ENCODE assay signal across 8 cellular contexts in genomic region chr10:7260412-7260900, GRCh38.
DNase-seq lines count a peak whose midpoint lies in the region; ATAC-seq, FAIRE-seq and TF ChIP-seq lines count a peak whose summit lies in the region.

No MANE protein-coding gene starts in this region.

- TF ChIP-seq CTCF in GM12864 (IDR thresholded peaks at IDR 0.05; ENCODE audit: low read depth, low read length, missing control alignments), result peak; percentile 62
- peak; percentile 33 for TF ChIP-seq CTCF in bronchial epithelial cell (IDR thresholded peaks at IDR 0.05; ENCODE audit: insufficient read depth, low read length, severe bottlenecking)
- peak; percentile 64 for TF ChIP-seq CTCF in kidney epithelial cell (IDR thresholded peaks at IDR 0.05; ENCODE audit: insufficient read depth, low read length, poor library complexity, severe bottlenecking)

- H3K27me3 ChIP-seq in bronchial epithelial cell (ENCODE audit: control insufficient read depth, insufficient read depth, low read length) (peaks cover 3% of the 10 kb centered on the region), kidney epithelial cell (ENCODE audit: control insufficient read depth, insufficient read depth, low read length) (no peaks in the 10 kb centered on the region), stomach smooth muscle (ENCODE audit: control insufficient read depth in 1 of 2, insufficient read depth in 2 of 2, low read length in 2 of 2) (no peaks in the 10 kb centered on the region)

- FAIRE-seq in bronchial epithelial cell (lab: Jason Lieb, UNC), result no peak

- H3K9me3 ChIP-seq in stomach smooth muscle (ENCODE audit: control insufficient read depth in 2 of 2, low read length in 2 of 2), result no peaks in the 10 kb centered on the region

- no peaks in the 10 kb centered on the region for H3K36me3 ChIP-seq in bronchial epithelial cell (ENCODE audit: control insufficient read depth, insufficient read depth, low read length)
- H3K36me3 ChIP-seq in kidney epithelial cell (ENCODE audit: control insufficient read depth, insufficient read depth, low read length), result no peaks in the 10 kb centered on the region
- no peaks in the 10 kb centered on the region for H3K36me3 ChIP-seq in stomach smooth muscle (ENCODE audit: control insufficient read depth in 2 of 2, insufficient read depth in 2 of 2, low read length in 2 of 2)

- DNase-seq in ACHN (peak; percentile 52), GM12864 (ENCODE audit: low read depth) (peak; percentile 51), NOMO-1 (lab: John Stamatoyannopoulos, UW; ENCODE audit: unreplicated experiment in 2 of 2) (peak; percentile 67 to 83), bronchial epithelial cell (ENCODE audit: low read depth) (peak; percentile 37), kidney epithelial cell (ENCODE audit: low read depth) (peak; percentile 18), NCI-H345 treated with DMSO at 0.1 percent for 48 hours (lab: John Stamatoyannopoulos, UW; ENCODE audit: unreplicated experiment) (no peak)

- H3K4me3 ChIP-seq in GM12864 (ENCODE audit: low read depth, low read length) (no peak overlapping the region), bronchial epithelial cell (ENCODE audit: low read depth, low read length) (no peak overlapping the region), kidney epithelial cell (ENCODE audit: low read depth, low read length) (no peak overlapping the region), stomach smooth muscle (ENCODE audit: low read length in 2 of 2) (peak overlapping the region in 1 of 2 donors; percentile 30)

- peaks cover 18% of the 10 kb centered on the region for H3K4me1 ChIP-seq in stomach smooth muscle (ENCODE audit: control insufficient read depth, insufficient read depth, low read length)

- ATAC-seq in HG02884 (IDR thresholded peaks at IDR 0.05; ENCODE audit: unreplicated experiment), result peak; percentile 60

- in situ Hi-C loops in ACHN (cut with HindIII; ENCODE audit: low pct_ligation_motif_present, low pct_unique_long_range_greater_than_20kb, low sequenced_read_pairs), result no loop called here

- H3K9ac ChIP-seq in stomach smooth muscle (ENCODE audit: low read length in 2 of 2), result no peak overlapping the region

- H3K27ac ChIP-seq in stomach smooth muscle (ENCODE audit: low read length), result peak overlapping the region; percentile 46
